ENCODE assay signal across 21 cellular contexts in the genomic region with DNA sequence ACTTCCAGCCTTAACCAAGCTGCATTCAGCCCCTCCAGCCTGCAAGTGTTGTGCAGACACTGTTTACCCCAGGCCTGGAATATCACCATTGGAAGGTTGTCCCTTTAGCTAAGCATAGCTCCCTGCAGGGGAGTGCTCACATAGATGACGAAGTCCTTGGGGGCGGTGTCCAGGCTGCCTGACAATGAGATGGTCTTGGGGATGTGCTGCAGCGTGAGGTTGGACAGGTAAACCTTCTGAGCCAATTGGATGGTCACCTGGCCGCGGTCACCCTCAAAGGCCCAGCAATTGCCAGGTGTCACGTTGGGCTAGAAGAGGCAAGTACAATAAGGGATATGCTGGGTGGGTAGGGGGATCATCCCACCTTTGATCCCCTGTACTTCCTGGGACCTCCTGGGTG. TPM values are rescaled to one million over a fixed set of nuclear protein-coding genes. Genes with fewer than 3 reads are reported as not detected.
A peak's percentile ranks its signal among the peaks of the same experiment; 100 is the strongest.
DNase-seq lines count a peak whose midpoint lies in the region; ATAC-seq, FAIRE-seq and TF ChIP-seq lines count a peak whose summit lies in the region.
"Had no signal": no experiment of that assay in that cellular context is flagged by ENCODE, and none has a peak within 500 bp of the region (broad histone marks: within the 10 kb centered on the region; RNA-seq: fewer than 3 reads in every experiment).

No MANE protein-coding gene starts in this region.

- H3K27ac ChIP-seq in left ventricle myocardium inferior (replicated peaks) (no peak overlapping the region), WERI-Rb-1 (peak overlapping the region; percentile 24; the same call in 1 of the 2 replicates), mesendoderm (ENCODE audit: low read depth, low read length) (no peak overlapping the region)

- no peak overlapping the region for H2BK5ac ChIP-seq in mesendoderm (ENCODE audit: low read length)

- no peak overlapping the region for H3K18ac ChIP-seq in mesendoderm (ENCODE audit: low read length)

- FAIRE-seq in urothelium cell line (lab: Jason Lieb, UNC) = peak; percentile 77
- FAIRE-seq: H54 had no signal

- no peak for TF ChIP-seq CTCF in left ventricle myocardium inferior (IDR thresholded peaks at IDR 0.05; ENCODE audit: borderline replicate concordance)
- TF ChIP-seq CTCF in WERI-Rb-1 (IDR thresholded peaks at IDR 0.05; ENCODE audit: low read depth, low read length) = no peak

- H3K9ac ChIP-seq in mesendoderm (ENCODE audit: low read length) = no peak overlapping the region
- H3K9ac ChIP-seq: BLaER1 had no signal

- no peak overlapping the region for H2AK5ac ChIP-seq in mesendoderm (ENCODE audit: low read length)

- peak overlapping the region; percentile 5 for H3K4ac ChIP-seq in mesendoderm (ENCODE audit: low read depth, low read length)

- H3K4me2 ChIP-seq in mesendoderm (ENCODE audit: low read length) = no peak overlapping the region
- H3K4me2 ChIP-seq: BLaER1, GM23338 had no signal

- peak; percentile 23 for DNase-seq in Right ventricle myocardium superior
- no peak for DNase-seq in left ventricle myocardium inferior
- DNase-seq in WERI-Rb-1 = no peak
- DNase-seq in mesendoderm = no peak
- DNase-seq in urothelium cell line (ENCODE audit: low spot score) = no peak
- no peak for DNase-seq in iPS-NIHi11 (ENCODE audit: low spot score)
- no peak for DNase-seq in HuH-7.5 (ENCODE audit: low spot score)
- DNase-seq: 8988T; CD4-positive, alpha-beta memory T cell; DMS153; DMS79; GDM1; HCEC 1CT had no signal

- no peak overlapping the region for H3K56ac ChIP-seq in mesendoderm (ENCODE audit: low read length)

- H3K4me3 ChIP-seq in left ventricle myocardium inferior (no peak overlapping the region), WERI-Rb-1 (ENCODE audit: low read depth, low read length) (no peak overlapping the region), mesendoderm (ENCODE audit: low read length) (no peak overlapping the region)
- H3K4me3 ChIP-seq: BLaER1, GM23338 had no signal

- no peaks in the 10 kb centered on the region for H3K79me1 ChIP-seq in mesendoderm (ENCODE audit: low read length)

- H3K36me3 ChIP-seq in left ventricle myocardium inferior (no peaks in the 10 kb centered on the region), WERI-Rb-1 (no peaks in the 10 kb centered on the region), mesendoderm (ENCODE audit: control insufficient read depth, insufficient read depth, low read length) (no peaks in the 10 kb centered on the region)
- H3K36me3 ChIP-seq: BLaER1 had no signal

- whole genome bisulfite sequencing in mesendoderm (ENCODE audit: extremely low coverage, insufficient coverage, low lambda C conversion rate) = no CpG with 5 or more reads among the region's 6 CpGs

- no peak overlapping the region for H4K8ac ChIP-seq in mesendoderm (ENCODE audit: low read depth, low read length)

- no peak for ATAC-seq in Right ventricle myocardium superior (ENCODE audit: poor library complexity)
- ATAC-seq: GM23338 had no signal

- H3K27me3 ChIP-seq in left ventricle myocardium inferior (ENCODE audit: low read depth) = peaks cover 5% of the 10 kb centered on the region
- no peaks in the 10 kb centered on the region for H3K27me3 ChIP-seq in WERI-Rb-1 (ENCODE audit: insufficient read depth, low read depth, severe bottlenecking)
- no peaks in the 10 kb centered on the region for H3K27me3 ChIP-seq in mesendoderm (ENCODE audit: insufficient read depth, low read length, poor library complexity)
- H3K27me3 ChIP-seq: BLaER1 had no signal

- peaks cover 16% of the 10 kb centered on the region for H3K4me1 ChIP-seq in left ventricle myocardium inferior
- peaks cover 4% of the 10 kb centered on the region for H3K4me1 ChIP-seq in mesendoderm (ENCODE audit: control insufficient read depth, low read depth, low read length)

- intact Hi-C loops in Right ventricle myocardium superior (cut with DNase I) (no loop called here), left ventricle myocardium inferior (cut with micrococcal nuclease) (no loop called here)

- no peak overlapping the region for H4K5ac ChIP-seq in mesendoderm (ENCODE audit: low read length)

- H2BK120ac ChIP-seq in mesendoderm (ENCODE audit: low read depth, low read length) = no peak overlapping the region

- no peaks in the 10 kb centered on the region for H3K79me2 ChIP-seq in mesendoderm (ENCODE audit: control insufficient read depth, insufficient read depth, low read length)

- no peaks in the 10 kb centered on the region for H3K9me3 ChIP-seq in left ventricle myocardium inferior (replicated peaks)
- H3K9me3 ChIP-seq in WERI-Rb-1 (ENCODE audit: severe bottlenecking) = peaks cover 10% of the 10 kb centered on the region
- H3K9me3 ChIP-seq: BLaER1 had no signal

- no peak overlapping the region for H3K23ac ChIP-seq in mesendoderm (ENCODE audit: low read length)

- no peak overlapping the region for H2BK15ac ChIP-seq in mesendoderm (replicated peaks; ENCODE audit: low read depth)

RNA-seq across cellular contexts. Expression of a gene that starts 18.6 kb away (rescaled TPM):
- not detected for total RNA-seq in Right ventricle myocardium superior
- not detected for total RNA-seq in left ventricle myocardium inferior
- not detected for polyA plus RNA-seq in mesendoderm (2013, experiment 1 of 2)
- polyA plus RNA-seq in mesendoderm (2013, experiment 2 of 2) = not detected
- total RNA-seq: A673; CD4-positive, alpha-beta memory T cell; Daoy; GM23338; HT-29 had no signal
- polyA plus RNA-seq: AG04450; CD14-positive monocyte; CD4-positive, alpha-beta memory T cell; GM23338 had no signal

RNA-seq across cellular contexts. Expression of a gene that starts 21.9 kb away (rescaled TPM):
- total RNA-seq in Right ventricle myocardium superior = not detected
- total RNA-seq in left ventricle myocardium inferior = not detected
- polyA plus RNA-seq in mesendoderm (2013, experiment 1 of 2) = 0.10 TPM
- polyA plus RNA-seq in mesendoderm (2013, experiment 2 of 2) = 0.11 TPM
- total RNA-seq: A673; CD4-positive, alpha-beta memory T cell; Daoy; GM23338; HT-29 had no signal
- polyA plus RNA-seq: AG04450; CD14-positive monocyte; CD4-positive, alpha-beta memory T cell; GM23338 had no signal

RNA-seq across cellular contexts. Expression of a gene that starts 45.9 kb away (rescaled TPM):
- not detected for total RNA-seq in Right ventricle myocardium superior
- not detected for total RNA-seq in left ventricle myocardium inferior
- not detected for polyA plus RNA-seq in mesendoderm (2013, experiment 1 of 2)
- not detected for polyA plus RNA-seq in mesendoderm (2013, experiment 2 of 2)
- total RNA-seq: A673; CD4-positive, alpha-beta memory T cell; Daoy; GM23338; HT-29 had no signal
- polyA plus RNA-seq: AG04450; CD14-positive monocyte; CD4-positive, alpha-beta memory T cell; GM23338 had no signal
